Comparison of ENCODE assay signal across 8 cellular contexts in genomic region chr17:75633484-75634375, GRCh38. TPM values are rescaled to one million over a fixed set of nuclear protein-coding genes. Genes with fewer than 3 reads are reported as not detected.
DNase-seq lines count a peak whose midpoint lies in the region; TF ChIP-seq lines count a peak whose summit lies in the region.

No MANE protein-coding gene starts in this region.

- H3K4me2 ChIP-seq in H9 (ENCODE audit: insufficient read depth, insufficient read length, low read length) = no peak overlapping the region

- no peaks in the 10 kb centered on the region for H3K27me3 Mint-ChIP-seq in H9 (ENCODE audit: low read depth)

- no peak overlapping the region for H2BK5ac ChIP-seq in H9 (ENCODE audit: insufficient read length, low read length)

- H3K27ac Mint-ChIP-seq in H9 = peak overlapping the region in 2 of 3 experiments; percentile 57 to 78; a peak in 2 of 7 replicates

- no peak overlapping the region for H3K18ac ChIP-seq in H9 (ENCODE audit: insufficient read length, low read depth, low read length)

- H2BK12ac ChIP-seq in H9 (ENCODE audit: insufficient read length, low read depth, low read length) = no peak overlapping the region

- no peaks in the 10 kb centered on the region; the same call in 1 of the 2 replicates for H3K4me1 ChIP-seq in H9 (ENCODE audit: insufficient read depth, low read length)

- no peak overlapping the region for H2BK20ac ChIP-seq in H9 (ENCODE audit: low read depth, low read length, poor library complexity, severe bottlenecking)

- H2BK15ac ChIP-seq in H9 (ENCODE audit: low read depth, low read length) = no peak overlapping the region

- no peak overlapping the region for H4K5ac ChIP-seq in H9 (ENCODE audit: insufficient read length, low read depth, low read length)

- no peaks in the 10 kb centered on the region for H3K23me2 ChIP-seq in H9 (ENCODE audit: insufficient read length, low read depth, low read length, poor library complexity, severe bottlenecking)

- H3K27ac ChIP-seq in H9 (ENCODE audit: insufficient read length, low read depth, low read length) = no peak overlapping the region

- TF ChIP-seq CTCF in H9 (conservative IDR thresholded peaks at IDR 0.05) (peak; percentile 78), lower leg skin (IDR thresholded peaks at IDR 0.05) (peak in 1 of 3 donors; percentile 30)

- no peaks in the 10 kb centered on the region for H4K20me1 ChIP-seq in H9 (ENCODE audit: control insufficient read depth, insufficient read depth, insufficient read length)

- TF ChIP-seq POLR2A in lower leg skin (IDR thresholded peaks at IDR 0.05) = no peak

- no peak overlapping the region for H2AK5ac ChIP-seq in H9 (ENCODE audit: insufficient read length, low read length)

- WGBS in H9 (ENCODE audit: extremely low coverage, insufficient read length, low lambda C conversion rate) = no CpG with 5 or more reads among the region's 28 CpGs
- 9 to 11% methylated on average over 24 to 27 of the region's 28 CpGs for WGBS in lower leg skin, 2 donors

- no peaks in the 10 kb centered on the region for H3K79me1 ChIP-seq in H9 (ENCODE audit: insufficient read depth, low read depth, low read length, poor library complexity, severe bottlenecking)

- H3K79me2 ChIP-seq in H9 (ENCODE audit: insufficient read depth, low read length) = no peaks in the 10 kb centered on the region

- H3K27me3 ChIP-seq in H9 (ENCODE audit: insufficient read depth, low read length) = no peaks in the 10 kb centered on the region

- no peaks in the 10 kb centered on the region for H3K9me3 Mint-ChIP-seq in H9

- H3K4me3 ChIP-seq in lower leg skin (ENCODE audit: low read depth, poor library complexity, severe bottlenecking) = no peak overlapping the region

- H3K14ac ChIP-seq in H9 (ENCODE audit: insufficient read depth, low read length) = no peak overlapping the region; the same call in 1 of the 2 replicates

- peak overlapping the region in 1 of 2 experiments; percentile 62; a peak in 3 of 5 replicates for H3K4me3 Mint-ChIP-seq in H9

- intact Hi-C loops in lower leg skin (cut with DNase I; ENCODE audit: low total_unique reads) = no loop called here

- peaks cover 0 to 7% (median 0%) of the 10 kb centered on the region in 3 experiments; a peak in 2 of 7 replicates for H3K36me3 Mint-ChIP-seq in H9 (ENCODE audit: insufficient read depth in 1 of 3, low read depth in 3 of 3)

- H3K9me3 ChIP-seq in H9 (ENCODE audit: control insufficient read depth, low read depth, low read length) = no peaks in the 10 kb centered on the region

- no peak overlapping the region for H3T11ph ChIP-seq in H9 (ENCODE audit: low read length)

- H3K4me1 Mint-ChIP-seq in H9 = peaks cover 16 to 24% of the 10 kb centered on the region in 2 experiments

- no peak overlapping the region for H3K23ac ChIP-seq in H9 (ENCODE audit: insufficient read length, low read depth, low read length)

- H3K9ac ChIP-seq in H9 (ENCODE audit: extremely low read depth, insufficient read length, low read length) = no peak overlapping the region

- no peak overlapping the region for H3K4ac ChIP-seq in H9 (ENCODE audit: low read depth, low read length)

- no peak overlapping the region for H4K8ac ChIP-seq in H9 (replicated peaks; ENCODE audit: insufficient read length, low read depth, low read length)

- H3K56ac ChIP-seq in H9 (ENCODE audit: insufficient read length, low read depth, low read length) = no peak overlapping the region

- H4K91ac ChIP-seq in H9 (ENCODE audit: insufficient read length, low read depth, low read length) = no peak overlapping the region

- H2AFZ ChIP-seq in H9 (ENCODE audit: low read length) = no peak overlapping the region

- DNase-seq in AG08395 (ENCODE audit: low spot score) (peak; percentile 96), H9 (peak; percentile 98), NCI-H446 (lab: John Stamatoyannopoulos, UW) (peak; percentile 65 to 84), lower leg skin (ENCODE audit: low spot score in 2 of 2) (peak; percentile 90 to 97), NAMALWA (ENCODE audit: low spot score) (no peak)
- peak; percentile 59 for DNase-seq in activated CD4-positive, alpha-beta T cell treated with anti-CD3 and anti-CD28 coated beads, Interleukin-2, amount 50 U/mL, for 1 hour
- DNase-seq in effector CD8-positive, alpha-beta T cell (lab: John Stamatoyannopoulos, UW) = peak; percentile 16
- peak; percentile 32 to 36 for DNase-seq in stimulated activated CD4-positive, alpha-beta T cell treated with anti-CD3 and anti-CD28 coated beads, Interleukin-4, amount 100 ng/mL, for 48 hours (ENCODE audit: low read depth in 2 of 2)

- H2BK120ac ChIP-seq in H9 (ENCODE audit: low read depth, low read length, poor library complexity, severe bottlenecking) = no peak overlapping the region

RNA-seq across cellular contexts. Expression of gene SMIM5, which starts 0.5 kb away (rescaled TPM):
- 0.20 and 0.24 TPM in 2 replicates for total RNA-seq in H9 (2021)
- 10 to 100 TPM in 1 of 4 donors, 1 to 10 TPM in 3; 7.1 to 11.9 (median 9.5) TPM for total RNA-seq in lower leg skin

RNA-seq across cellular contexts. Expression of gene RECQL5, which starts 33.2 kb away (rescaled TPM):
- total RNA-seq in H9 (2021) (40.0 and 40.1 TPM in 2 replicates), lower leg skin (10 to 100 TPM; 50.8 to 76.3 (median 60.5) TPM)

RNA-seq across cellular contexts. Expression of gene SAP30BP, which starts 33.4 kb away (rescaled TPM):
- total RNA-seq in H9 (2021) (82.6 and 89.7 TPM in 2 replicates), lower leg skin (10 to 100 TPM; 54.0 to 85.1 (median 74.1) TPM)

RNA-seq across cellular contexts. Expression of gene MYO15B, which starts 46.1 kb away (rescaled TPM):
- total RNA-seq in H9 (2021) = 35.3 and 41.9 TPM in 2 replicates
- 100 to 1,000 TPM in 1 of 4 donors, 10 to 100 TPM in 3; 32.1 to 103 (median 38.9) TPM for total RNA-seq in lower leg skin
